ENCODE assay signal across 11 cellular contexts in genomic region chr3:112358311-112358780, GRCh38. TPM values are rescaled to one million over a fixed set of nuclear protein-coding genes. Genes with fewer than 3 reads are reported as not detected.
A peak's percentile ranks its signal among the peaks of the same experiment; 100 is the strongest.
DNase-seq lines count a peak whose midpoint lies in the region; ATAC-seq, FAIRE-seq and TF ChIP-seq lines count a peak whose summit lies in the region.
"Had no signal": no experiment of that assay in that cellular context is flagged by ENCODE, and none has a peak within 500 bp of the region (broad histone marks: within the 10 kb centered on the region; RNA-seq: fewer than 3 reads in every experiment).

No MANE protein-coding gene starts in this region.

- no peaks in the 10 kb centered on the region for H3K9me3 Mint-ChIP-seq in activated CD8-positive, alpha-beta T cell treated with anti-CD3 and anti-CD28 coated beads, Interleukin-2, amount 10 ng/mL, durations not matched to agents 7 days and 5 days (ENCODE audit: insufficient read depth)

- no peaks in the 10 kb centered on the region for H3K4me1 ChIP-seq in A549
- H3K4me1 ChIP-seq in left lung, result peaks cover 0 to 12% of the 10 kb centered on the region in 2 donors

- no peak for TF ChIP-seq EP300 in A549 (IDR thresholded peaks at IDR 0.05)

- peak overlapping the region; percentile 27 for H3K27ac Mint-ChIP-seq in activated CD8-positive, alpha-beta T cell treated with anti-CD3 and anti-CD28 coated beads, Interleukin-2, amount 10 ng/mL, durations not matched to agents 7 days and 5 days

- no peaks in the 10 kb centered on the region for H3K9me3 ChIP-seq in A549
- no peaks in the 10 kb centered on the region for H3K9me3 ChIP-seq in left lung

- TF ChIP-seq RAD21 in A549 (conservative IDR thresholded peaks at IDR 0.05 in 1 of 2, IDR thresholded peaks at IDR 0.05 in 1 of 2), result no peak

- no peaks in the 10 kb centered on the region for H3K27me3 Mint-ChIP-seq in activated CD8-positive, alpha-beta T cell treated with anti-CD3 and anti-CD28 coated beads, Interleukin-2, amount 10 ng/mL, durations not matched to agents 7 days and 5 days (ENCODE audit: low read depth)

- CTCF ChIA-PET in A549 (lab: Yijun Ruan, JAX), result interaction anchor here (1.0 kb wide), 1 partner anchor 224 kb away, joined by 4 read pairs; no protein-coding TSS in a partner anchor
- CTCF ChIA-PET in activated CD8-positive, alpha-beta T cell treated with anti-CD3 and anti-CD28 coated beads, Interleukin-2, amount 10 ng/mL, durations not matched to agents 7 days and 5 days (lab: Charles Lee), result interaction anchor here (1.6 kb wide), 1 partner anchor 25 kb away, joined by 6 read pairs; the partner anchor contains the start of gene CD200

- FAIRE-seq in A549 (lab: Jason Lieb, UNC) (no peak), H54 (lab: Jason Lieb, UNC) (no peak)

- peak overlapping the region; percentile 32; the same call in 1 of the 3 replicates for H3K4me2 ChIP-seq in A549

- no peak overlapping the region for H3K4me3 ChIP-seq in A549
- H3K4me3 ChIP-seq in left lung, result no peak overlapping the region

- 44% methylated on average over 6 of the region's 6 CpGs for WGBS in A549 (ENCODE audit: missing lambda C conversion rate)

- H3K36me3 Mint-ChIP-seq in activated CD8-positive, alpha-beta T cell treated with anti-CD3 and anti-CD28 coated beads, Interleukin-2, amount 10 ng/mL, durations not matched to agents 7 days and 5 days (ENCODE audit: low read depth), result no peaks in the 10 kb centered on the region

- H3K4me3 Mint-ChIP-seq in activated CD8-positive, alpha-beta T cell treated with anti-CD3 and anti-CD28 coated beads, Interleukin-2, amount 10 ng/mL, durations not matched to agents 7 days and 5 days, result peak overlapping the region; percentile 17

- intact Hi-C loops in left lung (cut with DNase I), result no loop called here

- POLR2A ChIA-PET in A549 (lab: Yijun Ruan, JAX), result no interaction called here
- POLR2A ChIA-PET in activated CD8-positive, alpha-beta T cell treated with anti-CD3 and anti-CD28 coated beads, Interleukin-2, amount 10 ng/mL, durations not matched to agents 7 days and 5 days (lab: Charles Lee), result no interaction called here

- H3K27ac ChIP-seq in A549 (no peak overlapping the region), left lung (peak overlapping the region in 1 of 2 donors; percentile 42)
- H3K27ac ChIP-seq: foreskin keratinocyte had no signal

- TF ChIP-seq POLR2A in A549 (IDR thresholded peaks at IDR 0.05; ENCODE audit: low read length) (no peak), H54 (IDR thresholded peaks at IDR 0.05; ENCODE audit: low read depth, low read length) (no peak)

- H3K27me3 ChIP-seq in left lung, result no peaks in the 10 kb centered on the region
- H3K27me3 ChIP-seq: foreskin keratinocyte had no signal

- H3K4me1 Mint-ChIP-seq in activated CD8-positive, alpha-beta T cell treated with anti-CD3 and anti-CD28 coated beads, Interleukin-2, amount 10 ng/mL, durations not matched to agents 7 days and 5 days (ENCODE audit: low read depth), result peaks cover 18% of the 10 kb centered on the region

- H3K36me3 ChIP-seq in left lung, result no peaks in the 10 kb centered on the region

- no peak for DNase-seq in A549 (ENCODE audit: low read depth in 1 of 2, low spot score in 1 of 2)
- no peak for DNase-seq in activated CD8-positive, alpha-beta T cell treated with anti-CD3 and anti-CD28 coated beads, Interleukin-2, amount 10 ng/mL, durations not matched to agents 7 days and 5 days
- DNase-seq in kidney glomerular epithelial cell (lab: John Stamatoyannopoulos, UW), result peak; percentile 50
- DNase-seq in H54 (ENCODE audit: insufficient read length, low spot score), result no peak
- no peak for DNase-seq in dermis blood vessel endothelial cell
- no peak for DNase-seq in left lung
- DNase-seq: activated CD8-positive, alpha-beta memory T cell treated with anti-CD3 and anti-CD28 coated beads, Interleukin-2, amount 50 U/mL, for 4 hours; PC-3 had no signal

- TF ChIP-seq CTCF in A549 (IDR thresholded peaks at IDR 0.05) (no peak), left lung (IDR thresholded peaks at IDR 0.05) (no peak)

- ATAC-seq in A549, result no peak; a peak in 2 of 6 replicates
- peak; percentile 50 for ATAC-seq in GM19351 (IDR thresholded peaks at IDR 0.05; ENCODE audit: unreplicated experiment)
- ATAC-seq in activated CD8-positive, alpha-beta T cell treated with anti-CD3 and anti-CD28 coated beads, Interleukin-2, amount 10 ng/mL, durations not matched to agents 7 days and 5 days, result peak; percentile 51
- no peak for ATAC-seq in left lung
- no peak for ATAC-seq in HG02759 (IDR thresholded peaks at IDR 0.05; ENCODE audit: unreplicated experiment)
- ATAC-seq: foreskin keratinocyte, PC-3 had no signal

TF ChIP-seq in A549, 52 proteins besides CTCF, POLR2A, EP300 and RAD21:
- TF ChIP-seq HOXB5 (CRISPR knock-in tag; IDR thresholded peaks at IDR 0.05), result no peak

RNA-seq across cellular contexts. Expression of gene CD200, which starts 25.4 kb away (rescaled TPM):
- polyA plus RNA-seq in A549 (2011; rRNA removed), result not detected in 2 replicates
- polyA plus RNA-seq in A549 (2012; cell fraction: cytosol; rRNA removed), result not detected in 2 replicates
- not detected in 2 replicates for polyA plus RNA-seq in A549 (2012; cell fraction: nucleus; rRNA removed)
- polyA plus RNA-seq in A549 (2017; fragmentation: RNase III; extraction: RNeasy Plus Mini Kit Qiagen cat#74134 plus additional on column Dnase treatment), result not detected in 3 replicates
- polyA minus RNA-seq in A549 (2011; rRNA and poly(A)+ RNA removed), result not detected in 2 replicates
- 1 to 10 TPM in 1 of 2 experiments, under 1 TPM in 1; 0.86 to 1.4 TPM for total RNA-seq in activated CD8-positive, alpha-beta T cell treated with anti-CD3 and anti-CD28 coated beads, Interleukin-2, amount 10 ng/mL, durations not matched to agents 7 days and 5 days
- total RNA-seq in dermis blood vessel endothelial cell, result 3.4 and 3.7 TPM in 2 replicates
- total RNA-seq in left lung, result 1 to 10 TPM; 6.6 to 7.9 TPM
- total RNA-seq: PC-3 had no signal

Comparison
In these comparisons a context has a peak if more than half of its experiments do, and no peak if none do; other contexts are left out.
1. ATAC-seq: peak in GM19351 (single experiment) and activated CD8-positive, alpha-beta T cell treated with anti-CD3 and anti-CD28 coated beads, Interleukin-2, amount 10 ng/mL, durations not matched to agents 7 days and 5 days (single experiment); none in A549 (0 of 2), left lung (single experiment) and HG02759 (single experiment).